Comparison of ENCODE assay signal across 9 cellular contexts in the genomic region with DNA sequence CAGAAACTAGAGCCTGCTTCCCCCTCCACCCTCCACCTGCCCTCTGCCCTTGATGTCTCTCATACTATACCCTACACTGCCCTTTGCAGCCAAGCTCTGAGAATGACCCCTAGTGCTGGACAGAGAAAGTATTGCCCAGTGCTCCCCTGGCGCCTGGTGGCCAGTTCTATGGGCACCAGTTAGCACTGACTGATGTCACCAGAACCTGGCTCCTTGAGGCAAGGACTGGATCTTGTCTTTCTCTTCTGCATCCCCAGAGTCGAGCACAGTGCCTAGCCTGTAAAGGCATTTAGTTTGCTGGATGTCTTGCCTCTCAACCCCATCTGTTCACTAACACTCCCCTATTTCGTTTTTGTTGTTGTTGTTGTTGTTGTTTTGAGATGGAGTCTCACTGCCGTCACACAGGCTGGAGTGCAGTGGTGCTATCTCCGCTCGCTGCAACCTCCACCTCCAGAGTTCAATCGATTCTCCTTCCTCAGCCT. TPM values are rescaled to one million over a fixed set of nuclear protein-coding genes. Genes with fewer than 3 reads are reported as not detected.
DNase-seq lines count a peak whose midpoint lies in the region; ATAC-seq, FAIRE-seq and TF ChIP-seq lines count a peak whose summit lies in the region.
"Had no signal": no experiment of that assay in that cellular context is flagged by ENCODE, and none has a peak within 500 bp of the region (broad histone marks: within the 10 kb centered on the region; RNA-seq: fewer than 3 reads in every experiment).

No MANE protein-coding gene starts in this region.

- ATAC-seq in right lobe of liver, result peak; percentile 25 to 41 (median 28)

- no peak for TF ChIP-seq POLR2A in right lobe of liver (IDR thresholded peaks at IDR 0.05)

- WGBS in right lobe of liver (ENCODE audit: insufficient coverage, low coverage, low lambda C conversion rate, missing lambda C conversion rate), result 85% methylated on average over 6 of the region's 7 CpGs
- 82% methylated on average over 7 of the region's 7 CpGs for WGBS in urinary bladder

- DNase-seq in LoVo (ENCODE audit: low spot score) (peak; percentile 46), bronchial epithelial cell (ENCODE audit: low read depth) (peak; percentile 51), right lobe of liver (no peak), activated T-cell treated with anti-CD3 and anti-CD28 coated beads for 4 hours (no peak), DMS 273 (lab: John Stamatoyannopoulos, UW; ENCODE audit: unreplicated experiment) (no peak)
- no peak for DNase-seq in stimulated activated naive CD4-positive, alpha-beta T cell (lab: John Stamatoyannopoulos, UW)
- DNase-seq: NCI-H146 had no signal

- H3K36me3 ChIP-seq in bronchial epithelial cell (ENCODE audit: control insufficient read depth, insufficient read depth, low read length), result peaks cover 12% of the 10 kb centered on the region
- H3K36me3 ChIP-seq in right lobe of liver, result no peaks in the 10 kb centered on the region
- H3K36me3 ChIP-seq in urinary bladder (ENCODE audit: insufficient read depth), result no peaks in the 10 kb centered on the region

- no peaks in the 10 kb centered on the region for H3K27me3 ChIP-seq in bronchial epithelial cell (ENCODE audit: control insufficient read depth, insufficient read depth, low read length)
- H3K27me3 ChIP-seq in right lobe of liver, result no peaks in the 10 kb centered on the region

- TF ChIP-seq CTCF in bronchial epithelial cell (IDR thresholded peaks at IDR 0.05; ENCODE audit: insufficient read depth, low read length, severe bottlenecking) (peak; percentile 32), right lobe of liver (IDR thresholded peaks at IDR 0.05) (peak in 1 of 4 donors; percentile 13)

- peak; percentile 18 for FAIRE-seq in bronchial epithelial cell (lab: Jason Lieb, UNC)

- H3K4me3 ChIP-seq in bronchial epithelial cell (ENCODE audit: low read depth, low read length) (no peak overlapping the region), right lobe of liver (no peak overlapping the region), urinary bladder (ENCODE audit: low read depth, low read length) (no peak overlapping the region)

- no peaks in the 10 kb centered on the region for H3K9me3 ChIP-seq in right lobe of liver

- intact Hi-C loops in right lobe of liver (cut with DNase I), result no loop called here

- no peaks in the 10 kb centered on the region for H3K4me1 ChIP-seq in right lobe of liver
- no peaks in the 10 kb centered on the region for H3K4me1 ChIP-seq in urinary bladder (ENCODE audit: insufficient read depth)

- no peak overlapping the region for H3K27ac ChIP-seq in right lobe of liver
- H3K27ac ChIP-seq in urinary bladder (ENCODE audit: low read depth), result peak overlapping the region; percentile 53

RNA-seq across cellular contexts. Expression of a gene that starts 5.9 kb away (rescaled TPM):
- total RNA-seq in bronchial epithelial cell (118 and 190 TPM in 2 replicates), right lobe of liver (10 to 100 TPM in 1 of 6 experiments, 1 to 10 TPM in 5; 1.0 to 10.9 (median 2.7) TPM), urinary bladder (15.2 TPM)
- 134 TPM for polyA plus RNA-seq in urinary bladder

RNA-seq across cellular contexts. Expression of a gene that starts 41.6 kb away (rescaled TPM):
- total RNA-seq in bronchial epithelial cell (under 0.01 TPM in 1 of 2 replicates, not detected in the other), right lobe of liver (1 to 10 TPM in 1 of 6 experiments, under 1 TPM in 2, not detected in 3; 0.26 to 2.0 (median 0.37) TPM), urinary bladder (21.3 TPM)
- not detected for polyA plus RNA-seq in urinary bladder
- total RNA-seq: activated CD8-positive, alpha-beta memory T cell treated with anti-CD3 and anti-CD28 coated beads for 36 hours had no signal

RNA-seq across cellular contexts. Expression of a gene that starts 43.8 kb away (rescaled TPM):
- total RNA-seq in bronchial epithelial cell, result 257 and 258 TPM in 2 replicates
- 100 to 1,000 TPM in 2 of 6 experiments, 10 to 100 TPM in 4; 54.9 to 158 (median 87.0) TPM for total RNA-seq in right lobe of liver
- total RNA-seq in urinary bladder, result 719 TPM
- 4,390 TPM for polyA plus RNA-seq in urinary bladder

Comparison
In these comparisons a context has a peak if more than half of its experiments do, and no peak if none do; other contexts are left out.
1. DNase-seq: peak in LoVo (single experiment) and bronchial epithelial cell (single experiment); none in right lobe of liver (0 of 3), stimulated activated naive CD4-positive, alpha-beta T cell (0 of 6), activated T-cell treated with anti-CD3 and anti-CD28 coated beads for 4 hours (single experiment) and DMS 273 (single experiment).